Comparison of ENCODE assay signal across 33 cellular contexts in genomic region chr20:38652995-38653394, GRCh38. TPM values are rescaled to one million over a fixed set of nuclear protein-coding genes. Genes with fewer than 3 reads are reported as not detected.
"Had no signal": no experiment of that assay in that cellular context is flagged by ENCODE, and none has a peak within 500 bp of the region (broad histone marks: within the 10 kb centered on the region; RNA-seq: fewer than 3 reads in every experiment).

No MANE protein-coding gene starts in this region.

- H3K9me3 Mint-ChIP-seq: endodermal cell, type B pancreatic cell had no signal

- H3K27ac ChIP-seq: dorsolateral prefrontal cortex, esophagus muscularis mucosa, foreskin keratinocyte, gastroesophageal sphincter, heart right ventricle, lower lobe of right lung, parathyroid adenoma, testis, tibial artery had no signal

- H3K4me2 ChIP-seq: smooth muscle cell had no signal

- FAIRE-seq: endothelial cell of umbilical vein had no signal

- H3K79me2 ChIP-seq: parathyroid adenoma had no signal

- H3K36me3 ChIP-seq: esophagus muscularis mucosa, gastroesophageal sphincter, heart right ventricle, lower lobe of right lung, tibial artery had no signal

- ATAC-seq: foreskin keratinocyte; gastroesophageal sphincter; heart right ventricle; left ventricle myocardium superior; lower lobe of right lung; naive thymus-derived CD8-positive, alpha-beta T cell; sciatic nerve had no signal

- H3K27me3 ChIP-seq: testis had no signal

- H3K27ac Mint-ChIP-seq: endodermal cell; naive thymus-derived CD8-positive, alpha-beta T cell; progenitor cell of endocrine pancreas; type B pancreatic cell had no signal

- DNase-seq: cerebellar nuclear complex; cortex of kidney; dorsolateral prefrontal cortex; effector CD4-positive, alpha-beta T cell; endodermal cell; foreskin keratinocyte; heart right ventricle; hippocampal formation; islet precursor cell; left ventricle myocardium superior; lower lobe of right lung; naive thymus-derived CD8-positive, alpha-beta T cell; stimulated activated CD4-positive, alpha-beta T cell treated with anti-CD3 and anti-CD28 coated beads, Interleukin-12 subunit alpha, Interleukin-12 subunit beta, amount 100 ng/mL, for 4 hours; stimulated activated CD4-positive, alpha-beta T cell treated with anti-CD3 and anti-CD28 coated beads, Interleukin-1b, Interleukin-23, amount 100 ng/mL, for 48 hours; stimulated activated CD4-positive, alpha-beta T cell treated with anti-CD3 and anti-CD28 coated beads, Interleukin-4, amount 100 ng/mL, for 1 hour; stimulated activated CD8-positive, alpha-beta memory T cell treated with anti-CD3 and anti-CD28 coated beads, Interleukin-4, amount 100 ng/mL, for 48 hours; stimulated activated naive CD4-positive, alpha-beta T cell; substantia nigra; testis; tibial artery had no signal

- H3K4me3 ChIP-seq: dorsolateral prefrontal cortex, esophagus muscularis mucosa, gastroesophageal sphincter, heart right ventricle, lower lobe of right lung, smooth muscle cell, testis, tibial artery had no signal

- H3K9ac ChIP-seq: parathyroid adenoma had no signal

- H3K4me1 Mint-ChIP-seq: endodermal cell, neural crest cell had no signal

- H3K36me3 Mint-ChIP-seq: naive thymus-derived CD8-positive, alpha-beta T cell; type B pancreatic cell had no signal

- H3K4me1 ChIP-seq: esophagus muscularis mucosa, foreskin keratinocyte, gastroesophageal sphincter, heart right ventricle, lower lobe of right lung, parathyroid adenoma, testis, tibial artery had no signal

- H3K4me3 Mint-ChIP-seq: endodermal cell, neural crest cell, type B pancreatic cell had no signal

- H3K9me3 ChIP-seq: esophagus muscularis mucosa, gastroesophageal sphincter, heart right ventricle, lower lobe of right lung, testis, tibial artery had no signal

- H2AFZ ChIP-seq: parathyroid adenoma had no signal

RNA-seq across cellular contexts. Expression of gene ARHGAP40, which starts 51.4 kb away (rescaled TPM):
- total RNA-seq: fibroblast of lung; gastroesophageal sphincter; heart right ventricle; left ventricle myocardium superior; mesenteric fat pad; myocyte; naive thymus-derived CD8-positive, alpha-beta T cell; neural crest cell; osteoblast; progenitor cell of endocrine pancreas; sciatic nerve had no signal
- polyA plus RNA-seq: fibroblast of lung; heart right ventricle; naive thymus-derived CD8-positive, alpha-beta T cell; smooth muscle cell had no signal
